Comparison of ENCODE assay signal across 20 cellular contexts in genomic region chr5:74386571-74387334, GRCh38.
A peak's percentile ranks its signal among the peaks of the same experiment; 100 is the strongest.
DNase-seq lines count a peak whose midpoint lies in the region; ATAC-seq, FAIRE-seq and TF ChIP-seq lines count a peak whose summit lies in the region.
"Had no signal": no experiment of that assay in that cellular context is flagged by ENCODE, and none has a peak within 500 bp of the region (broad histone marks: within the 10 kb centered on the region; RNA-seq: fewer than 3 reads in every experiment).

No MANE protein-coding gene starts in this region.

- TF ChIP-seq CTCF in sigmoid colon (IDR thresholded peaks at IDR 0.05) (no peak), ovary (IDR thresholded peaks at IDR 0.05) (no peak), pancreas (IDR thresholded peaks at IDR 0.05) (no peak)

- no peak overlapping the region for H3K9ac ChIP-seq in trophoblast cell (ENCODE audit: low read length)

- peaks cover 10 to 11% of the 10 kb centered on the region in 2 experiments for H3K4me1 ChIP-seq in trophoblast cell (ENCODE audit: control insufficient read depth in 1 of 2, insufficient read depth in 2 of 2, low read length in 2 of 2)
- H3K4me1 ChIP-seq in sigmoid colon = peaks cover 0 to 17% (median 4%) of the 10 kb centered on the region in 4 donors
- H3K4me1 ChIP-seq in ovary (ENCODE audit: insufficient read depth) = peaks cover 11% of the 10 kb centered on the region
- H3K4me1 ChIP-seq in pancreas = peaks cover 0 to 17% (median 0%) of the 10 kb centered on the region in 3 donors

- H3K36me3 ChIP-seq in trophoblast cell (ENCODE audit: control insufficient read depth in 1 of 2, insufficient read depth in 2 of 2, low read length in 2 of 2) (no peaks in the 10 kb centered on the region), sigmoid colon (no peaks in the 10 kb centered on the region), ovary (no peaks in the 10 kb centered on the region), pancreas (no peaks in the 10 kb centered on the region)
- H3K36me3 ChIP-seq: heart left ventricle, neutrophil had no signal

- H3K27ac ChIP-seq in epithelial cell of prostate (peak overlapping the region; percentile 77), trophoblast cell (ENCODE audit: low read depth, low read length) (peak overlapping the region; percentile 55), sigmoid colon (no peak overlapping the region), ovary (no peak overlapping the region), pancreas (no peak overlapping the region)
- H3K27ac ChIP-seq: heart left ventricle, neutrophil, skin epidermis had no signal

- no peaks in the 10 kb centered on the region for H3K27me3 ChIP-seq in trophoblast cell (ENCODE audit: insufficient read depth, low read length)
- no peaks in the 10 kb centered on the region for H3K27me3 ChIP-seq in sigmoid colon
- H3K27me3 ChIP-seq in ovary = no peaks in the 10 kb centered on the region
- no peaks in the 10 kb centered on the region for H3K27me3 ChIP-seq in pancreas
- H3K27me3 ChIP-seq: heart left ventricle, neutrophil had no signal

- peak overlapping the region; percentile 8 for H2BK120ac ChIP-seq in trophoblast cell (ENCODE audit: insufficient read depth, low read length, poor library complexity)

- no peak overlapping the region for H3K23ac ChIP-seq in trophoblast cell (ENCODE audit: low read length)

- H3K18ac ChIP-seq in trophoblast cell (ENCODE audit: low read length) = peak overlapping the region; percentile 5

- TF ChIP-seq POLR2A in sigmoid colon (IDR thresholded peaks at IDR 0.05) (no peak), ovary (IDR thresholded peaks at IDR 0.05) (no peak)

- H2AK5ac ChIP-seq in trophoblast cell (ENCODE audit: low read length) = no peak overlapping the region

- H3K79me2 ChIP-seq in trophoblast cell (ENCODE audit: control insufficient read depth, insufficient read depth, low read length, poor library complexity) = no peaks in the 10 kb centered on the region

- no peak overlapping the region for H3K4me3 ChIP-seq in trophoblast cell (ENCODE audit: low read depth, low read length)
- H3K4me3 ChIP-seq in sigmoid colon = no peak overlapping the region
- no peak overlapping the region for H3K4me3 ChIP-seq in ovary
- no peak overlapping the region for H3K4me3 ChIP-seq in pancreas
- H3K4me3 ChIP-seq: heart left ventricle, mucosa of descending colon, skin epidermis had no signal

- H3K4me2 ChIP-seq in trophoblast cell (ENCODE audit: low read length) = no peak overlapping the region

- TF ChIP-seq EP300 in sigmoid colon (IDR thresholded peaks at IDR 0.05) = no peak
- no peak for TF ChIP-seq EP300 in ovary (IDR thresholded peaks at IDR 0.05)

- H3K14ac ChIP-seq in trophoblast cell (ENCODE audit: low read length) = no peak overlapping the region

- intact Hi-C loops in sigmoid colon (cut with DNase I) = no loop called here
- intact Hi-C loops in ovary (cut with DNase I) = loop anchor here in 1 of 4 donors (10.0 kb wide), 1 partner anchor 258 kb away; the partner anchor contains the start of gene ENC1
- intact Hi-C loops in pancreas (cut with DNase I) = no loop called here

- H3K79me1 ChIP-seq in trophoblast cell (ENCODE audit: low read length) = peaks cover 16% of the 10 kb centered on the region

- no peak overlapping the region for H4K91ac ChIP-seq in trophoblast cell (ENCODE audit: low read depth, low read length)

- no peak for FAIRE-seq in pancreas (lab: Jason Lieb, UNC)
- FAIRE-seq: colon had no signal

- no peak overlapping the region for H2BK12ac ChIP-seq in trophoblast cell (ENCODE audit: low read length)

- peak overlapping the region; percentile 61 for H2BK5ac ChIP-seq in trophoblast cell (ENCODE audit: low read depth, low read length, poor library complexity)

- no peak overlapping the region for H4K12ac ChIP-seq in trophoblast cell (ENCODE audit: low read depth, low read length)

- H3K4ac ChIP-seq in trophoblast cell (ENCODE audit: low read depth, low read length) = no peak overlapping the region

- no peaks in the 10 kb centered on the region for H3K9me3 ChIP-seq in trophoblast cell (ENCODE audit: insufficient read depth, low read depth, low read length)
- no peaks in the 10 kb centered on the region for H3K9me3 ChIP-seq in sigmoid colon
- H3K9me3 ChIP-seq in ovary = no peaks in the 10 kb centered on the region
- no peaks in the 10 kb centered on the region for H3K9me3 ChIP-seq in pancreas
- H3K9me3 ChIP-seq: heart left ventricle, mucosa of descending colon, neutrophil had no signal

- DNase-seq in ELR (ENCODE audit: low read depth) = peak; percentile 91
- DNase-seq in RKO (ENCODE audit: low spot score) = peak; percentile 7
- DNase-seq in epithelial cell of prostate (ENCODE audit: low read depth, low spot score) = peak; percentile 72
- peak in 1 of 2 donors; percentile 80 for DNase-seq in trophoblast cell
- DNase-seq in inferior parietal cortex (ENCODE audit: extremely low spot score) = no peak
- no peak for DNase-seq in sigmoid colon
- no peak for DNase-seq in ovary
- DNase-seq in pancreas = no peak
- DNase-seq: activated B cell treated with CpG ODN at 0.5 μM for 24 hours; activated effector memory CD4-positive, alpha-beta T cell treated with Interleukin-2 at 50 U/mL for 16 hours; C1 segment of cervical spinal cord; heart left ventricle; KBM-7; kidney; mucosa of descending colon; NCI-H1105 treated with DMSO at 0.1 percent for 48 hours; NCI-H2171 had no signal

- no peak overlapping the region for H4K8ac ChIP-seq in trophoblast cell (ENCODE audit: low read depth, low read length)

- WGBS in trophoblast cell (ENCODE audit: extremely low coverage, insufficient coverage, insufficient read length) = no CpG with 5 or more reads among the region's 4 CpGs
- WGBS in sigmoid colon, 2 donors = 90 to 93% methylated on average over 4 of the region's 4 CpGs
- WGBS in ovary, 3 donors = 92 to 94% (median 92%) methylated on average over 4 of the region's 4 CpGs
- WGBS in pancreas, 2 donors = 80 to 90% methylated on average over 4 of the region's 4 CpGs

- no peak overlapping the region for H2AFZ ChIP-seq in trophoblast cell (ENCODE audit: insufficient read depth, low read length, poor library complexity)

- no peak for ATAC-seq in pancreas
- ATAC-seq: heart left ventricle, mucosa of descending colon had no signal

Comparison
In these comparisons a context has a peak if more than half of its experiments do, and no peak if none do; other contexts are left out.
1. DNase-seq: peak in ELR (single experiment), RKO (single experiment) and epithelial cell of prostate (single experiment); none in inferior parietal cortex (single experiment), sigmoid colon (single experiment), ovary (0 of 5) and pancreas (0 of 6).
2. H3K27ac ChIP-seq: peak in epithelial cell of prostate (single experiment) and trophoblast cell (single experiment); none in sigmoid colon (0 of 4), ovary (0 of 2) and pancreas (0 of 4).